15 cellular contexts compared by ENCODE assay signal in the genomic region with DNA sequence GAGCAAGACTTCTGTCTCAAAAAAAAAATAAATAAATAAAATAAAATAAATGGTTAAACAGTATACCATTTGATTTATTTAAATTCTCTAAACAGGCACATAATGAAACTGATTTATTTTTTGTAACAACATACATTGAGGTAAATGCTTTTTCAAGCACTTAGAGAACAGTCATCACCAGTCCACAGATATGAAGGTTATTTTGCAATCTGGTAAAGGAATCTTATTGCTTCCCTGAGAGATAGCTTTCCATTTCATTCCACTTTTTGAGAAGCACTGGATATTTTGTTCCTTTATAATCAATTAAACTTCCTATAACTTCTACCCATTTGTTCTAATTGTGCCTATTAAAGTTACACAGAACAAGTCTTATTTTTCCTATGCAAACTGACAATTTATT. TPM values are rescaled to one million over a fixed set of nuclear protein-coding genes. Genes with fewer than 3 reads are reported as not detected.
"Had no signal": no experiment of that assay in that cellular context is flagged by ENCODE, and none has a peak within 500 bp of the region (broad histone marks: within the 10 kb centered on the region; RNA-seq: fewer than 3 reads in every experiment).

No MANE protein-coding gene starts in this region.

- FAIRE-seq: colon had no signal

- H3K4me3 Mint-ChIP-seq: activated CD8-positive, alpha-beta T cell treated with anti-CD3 and anti-CD28 coated beads for 36 hours; naive thymus-derived CD8-positive, alpha-beta T cell; stimulated activated memory B cell treated with anti-CD40 and anti-IgM and Interleukin-4, amounts not matched to agents 10 μg/mL and 1 μg/mL and 100 μg/mL, for 72 hours had no signal

- H3K4me3 ChIP-seq: left ventricle myocardium inferior had no signal

- H3K9me3 ChIP-seq: left ventricle myocardium inferior, neutrophil had no signal

- H3K36me3 Mint-ChIP-seq: naive thymus-derived CD8-positive, alpha-beta T cell; stimulated activated memory B cell treated with anti-CD40 and anti-IgM and Interleukin-4, amounts not matched to agents 10 μg/mL and 1 μg/mL and 100 μg/mL, for 72 hours had no signal

- DNase-seq: activated CD4-positive, alpha-beta T cell treated with anti-CD3 and anti-CD28 coated beads for 1 hour; activated CD8-positive, alpha-beta memory T cell treated with anti-CD3 and anti-CD28 coated beads, Interleukin-2, amount 50 U/mL, for 48 hours; activated CD8-positive, alpha-beta T cell treated with anti-CD3 and anti-CD28 coated beads for 36 hours; activated naive CD4-positive, alpha-beta T cell treated with Interleukin-2 at 50 U/mL for 16 hours; foreskin keratinocyte; left ventricle myocardium inferior; naive thymus-derived CD8-positive, alpha-beta T cell; posterior cingulate gyrus; retina; stimulated activated CD4-positive, alpha-beta T cell treated with anti-CD3 and anti-CD28 coated beads, Interleukin-12 subunit alpha, Interleukin-12 subunit beta, amount 100 ng/mL, for 4 hours had no signal

- H3K27me3 Mint-ChIP-seq: activated CD8-positive, alpha-beta T cell treated with anti-CD3 and anti-CD28 coated beads for 36 hours; naive thymus-derived CD8-positive, alpha-beta T cell; stimulated activated memory B cell treated with anti-CD40 and anti-IgM and Interleukin-4, amounts not matched to agents 10 μg/mL and 1 μg/mL and 100 μg/mL, for 72 hours had no signal

- ATAC-seq: activated CD8-positive, alpha-beta T cell treated with anti-CD3 and anti-CD28 coated beads for 36 hours; esophagus mucosa; foreskin keratinocyte; naive thymus-derived CD8-positive, alpha-beta T cell; stimulated activated memory B cell treated with anti-CD40 and anti-IgM and Interleukin-4, amounts not matched to agents 10 μg/mL and 1 μg/mL and 100 μg/mL, for 72 hours had no signal

- H3K4me1 ChIP-seq: foreskin keratinocyte had no signal

- H3K36me3 ChIP-seq: left ventricle myocardium inferior had no signal

- H3K9me3 Mint-ChIP-seq: activated CD8-positive, alpha-beta T cell treated with anti-CD3 and anti-CD28 coated beads for 36 hours; naive thymus-derived CD8-positive, alpha-beta T cell; stimulated activated memory B cell treated with anti-CD40 and anti-IgM and Interleukin-4, amounts not matched to agents 10 μg/mL and 1 μg/mL and 100 μg/mL, for 72 hours had no signal

- H3K27ac ChIP-seq: foreskin keratinocyte, left ventricle myocardium inferior, neutrophil, VCaP had no signal

- H3K27ac Mint-ChIP-seq: activated CD8-positive, alpha-beta T cell treated with anti-CD3 and anti-CD28 coated beads for 36 hours; naive thymus-derived CD8-positive, alpha-beta T cell; stimulated activated memory B cell treated with anti-CD40 and anti-IgM and Interleukin-4, amounts not matched to agents 10 μg/mL and 1 μg/mL and 100 μg/mL, for 72 hours had no signal

- H3K27me3 ChIP-seq: foreskin keratinocyte, neutrophil had no signal

RNA-seq across cellular contexts. Expression of a gene that starts 5.2 kb away (rescaled TPM):
- total RNA-seq: naive thymus-derived CD8-positive, alpha-beta T cell had no signal
